8 cellular contexts compared by ENCODE assay signal in the genomic region with DNA sequence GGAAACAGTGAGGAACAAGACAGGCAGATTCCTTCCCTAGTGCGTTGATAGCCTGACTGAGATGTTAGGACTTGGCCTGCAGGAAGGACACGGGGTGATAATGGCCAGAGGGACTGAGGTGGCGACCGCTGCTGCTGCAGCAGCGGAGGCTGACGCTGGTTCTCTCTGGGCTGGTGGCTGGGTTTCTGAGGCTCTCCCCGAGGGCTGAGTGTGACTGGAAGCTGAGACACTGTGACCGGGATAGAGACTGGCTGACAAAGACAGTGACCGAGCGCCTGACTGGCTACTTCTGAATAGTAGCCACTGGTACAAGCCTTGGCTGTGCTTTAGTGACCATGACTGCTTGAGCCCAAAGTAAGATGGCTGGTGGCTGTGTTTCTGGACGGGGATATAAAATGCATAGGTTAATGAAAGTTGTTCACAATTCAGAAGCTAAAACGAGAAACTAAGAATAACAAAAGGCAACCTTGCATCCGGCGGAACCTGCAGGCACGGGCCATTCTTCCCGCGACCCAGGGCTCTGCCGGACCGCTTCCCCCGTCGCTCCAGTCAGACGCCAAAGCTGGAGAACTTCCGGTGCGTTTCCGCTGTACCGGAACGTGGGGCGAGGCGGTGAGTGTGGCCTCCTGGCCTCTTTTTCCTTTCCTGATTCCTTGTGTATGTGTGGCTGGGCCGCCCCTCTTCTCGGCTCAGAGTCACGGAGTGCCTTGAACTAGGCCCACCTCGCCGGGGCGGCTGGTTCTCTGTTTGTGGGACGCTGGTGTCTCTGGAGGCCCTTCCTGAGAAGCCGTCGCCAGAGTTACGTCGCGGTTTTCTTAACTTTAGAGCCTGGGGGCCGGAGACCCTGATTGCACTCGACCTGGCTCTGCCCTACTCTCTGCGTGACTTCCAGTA. TPM values are rescaled to one million over a fixed set of nuclear protein-coding genes. Genes with fewer than 3 reads are reported as not detected.
DNase-seq lines count a peak whose midpoint lies in the region; TF ChIP-seq lines count a peak whose summit lies in the region.

A gene with protein sequence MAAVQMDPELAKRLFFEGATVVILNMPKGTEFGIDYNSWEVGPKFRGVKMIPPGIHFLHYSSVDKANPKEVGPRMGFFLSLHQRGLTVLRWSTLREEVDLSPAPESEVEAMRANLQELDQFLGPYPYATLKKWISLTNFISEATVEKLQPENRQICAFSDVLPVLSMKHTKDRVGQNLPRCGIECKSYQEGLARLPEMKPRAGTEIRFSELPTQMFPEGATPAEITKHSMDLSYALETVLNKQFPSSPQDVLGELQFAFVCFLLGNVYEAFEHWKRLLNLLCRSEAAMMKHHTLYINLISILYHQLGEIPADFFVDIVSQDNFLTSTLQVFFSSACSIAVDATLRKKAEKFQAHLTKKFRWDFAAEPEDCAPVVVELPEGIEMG (plus strand): TSS at position 587 of the 894 bp plus-strand sequence. CDS start 3,391 bp downstream, outside the sequence.

- peaks cover 15% of the 10 kb centered on the region for H3K36me3 ChIP-seq in OCI-LY3 (replicated peaks; ENCODE audit: low read depth, low read length)

- peak within 1 kb of the TSS; percentile 86 for H3K4me2 ChIP-seq in OCI-LY3 (ENCODE audit: low read length)

- no peaks in the 10 kb centered on the region for H4K20me1 ChIP-seq in OCI-LY3 (ENCODE audit: insufficient read depth, low read length)

- H3K4me3 Mint-ChIP-seq in endothelial cell (ENCODE audit: unreplicated experiment): peak within 1 kb of the TSS; percentile 90

- peak within 1 kb of the TSS; percentile 100 for H2AFZ ChIP-seq in OCI-LY3 (ENCODE audit: low read depth, low read length)

- H3K79me2 ChIP-seq in OCI-LY3 (ENCODE audit: low read length): peaks cover 54% of the 10 kb centered on the region

- DNase-seq in NK-92 treated with Interleukin-12 subunit alpha and Interleukin-12 subunit beta, amount 100 ng/mL, for 24 hours (lab: John Stamatoyannopoulos, UW): peak; percentile 59
- DNase-seq in NK-92 (lab: John Stamatoyannopoulos, UW; ENCODE audit: unreplicated experiment) (no peak), HUDEP-2 (lab: John Stamatoyannopoulos, UW; ENCODE audit: unreplicated experiment in 76 of 76) (peak in 71 of 76 experiments; percentile 6 to 86 (median 60)), endothelial cell (ENCODE audit: low spot score) (peak; percentile 74), midbrain (lab: John Stamatoyannopoulos, UW) (peak; percentile 85)
- peak; percentile 75 for DNase-seq in activated CD8-positive, alpha-beta memory T cell treated with anti-CD3 and anti-CD28 coated beads, Interleukin-2, amount 50 U/mL, for 4 hours
- peak; percentile 50 to 52 for DNase-seq in stimulated activated CD8-positive, alpha-beta memory T cell treated with anti-CD3 and anti-CD28 coated beads, Interleukin-15, amount 100 ng/mL, for 4 hours (ENCODE audit: low read depth in 2 of 2)

- H3K9me3 ChIP-seq in OCI-LY3 (ENCODE audit: insufficient read depth, low read length): no peaks in the 10 kb centered on the region

- H3K9ac ChIP-seq in OCI-LY3 (ENCODE audit: low read length): peak within 1 kb of the TSS; percentile 85

- H3K9me3 Mint-ChIP-seq in endothelial cell (ENCODE audit: unreplicated experiment): no peaks in the 10 kb centered on the region

- H3K4me1 ChIP-seq in OCI-LY3 (ENCODE audit: low read length): peaks cover 10% of the 10 kb centered on the region

- H3K27ac ChIP-seq in OCI-LY3 (ENCODE audit: low read length): peak within 1 kb of the TSS; percentile 33

- no peaks in the 10 kb centered on the region for H3K36me3 Mint-ChIP-seq in endothelial cell (ENCODE audit: low read depth, unreplicated experiment)

- no peaks in the 10 kb centered on the region for H3K27me3 ChIP-seq in OCI-LY3 (ENCODE audit: low read depth, low read length)

- no peak for TF ChIP-seq CTCF in OCI-LY3 (IDR thresholded peaks at IDR 0.05; ENCODE audit: low read depth, low read length)
- no peak for TF ChIP-seq CTCF in endothelial cell (IDR thresholded peaks at IDR 0.05; ENCODE audit: unreplicated experiment)

- peak within 1 kb of the TSS; percentile 98 for H3K27ac Mint-ChIP-seq in endothelial cell (ENCODE audit: unreplicated experiment)

- peak within 1 kb of the TSS; percentile 89 for H3K4me3 ChIP-seq in OCI-LY3 (ENCODE audit: low read length)

- H3K4me1 Mint-ChIP-seq in endothelial cell (ENCODE audit: unreplicated experiment): peaks cover 31% of the 10 kb centered on the region

- H3K27me3 Mint-ChIP-seq in endothelial cell (ENCODE audit: unreplicated experiment): no peaks in the 10 kb centered on the region

RNA-seq across cellular contexts. Expression of the gene that starts here (rescaled TPM):
- total RNA-seq in endothelial cell (ENCODE audit: unreplicated experiment): 20.3 TPM
